ENCODE assay signal across 1 cellular context in the genomic region with DNA sequence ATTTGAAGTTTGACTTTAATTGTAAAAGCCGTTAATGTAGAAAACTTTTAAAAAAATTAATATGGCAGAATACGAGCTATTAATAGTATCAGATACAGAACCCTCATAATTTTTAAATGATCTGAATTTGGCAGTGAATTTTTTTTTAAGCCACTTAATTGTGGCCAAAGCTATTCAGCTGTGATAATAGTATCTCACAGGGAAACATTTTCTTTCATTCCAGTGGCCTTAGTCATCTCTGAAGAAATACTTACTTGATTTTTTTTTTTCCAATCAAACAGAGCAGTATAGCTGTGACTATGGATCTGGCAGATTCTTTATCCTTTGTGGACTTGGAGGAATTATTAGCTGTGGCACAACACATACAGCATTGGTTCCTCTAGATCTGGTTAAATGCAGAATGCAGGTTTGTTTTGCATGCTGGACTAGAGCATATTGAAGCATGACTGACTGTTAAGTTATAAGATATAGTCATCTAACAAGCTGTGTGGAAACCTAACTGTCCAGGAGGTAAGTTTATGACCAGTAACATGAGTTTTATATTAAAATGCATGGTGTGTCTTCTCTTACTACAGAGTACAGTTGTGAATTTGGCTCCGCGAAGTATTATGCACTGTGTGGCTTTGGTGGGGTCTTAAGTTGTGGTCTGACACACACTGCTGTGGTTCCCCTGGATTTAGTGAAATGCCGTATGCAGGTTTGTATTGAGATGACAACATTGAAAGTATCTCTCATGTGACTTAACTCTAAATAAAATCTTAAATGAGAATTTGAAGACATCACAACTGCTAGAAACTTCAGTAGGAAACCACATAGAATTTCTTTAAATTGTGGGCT.
TF ChIP-seq lines count a peak whose summit lies in the region.

No MANE protein-coding gene starts in this region.

TF ChIP-seq in HepG2, 621 proteins besides CTCF, POLR2A, EP300 and RAD21:
- TF ChIP-seq ZNF558 (CRISPR knock-in tag; IDR thresholded peaks at IDR 0.05; ENCODE audit: borderline replicate concordance) (0 out of 2 replicates have a peak, but pooled peaks have one; percentile 49), HDAC1 (CRISPR knock-in tag; IDR thresholded peaks at IDR 0.05) (0 out of 2 replicates have a peak, but pooled peaks have one; percentile 21), GTF2F1 (IDR thresholded peaks at IDR 0.05; ENCODE audit: low read length) (no peak), ZNF776 (CRISPR knock-in tag; IDR thresholded peaks at IDR 0.05) (no peak)
- TF ChIP-seq, protein P1, sequence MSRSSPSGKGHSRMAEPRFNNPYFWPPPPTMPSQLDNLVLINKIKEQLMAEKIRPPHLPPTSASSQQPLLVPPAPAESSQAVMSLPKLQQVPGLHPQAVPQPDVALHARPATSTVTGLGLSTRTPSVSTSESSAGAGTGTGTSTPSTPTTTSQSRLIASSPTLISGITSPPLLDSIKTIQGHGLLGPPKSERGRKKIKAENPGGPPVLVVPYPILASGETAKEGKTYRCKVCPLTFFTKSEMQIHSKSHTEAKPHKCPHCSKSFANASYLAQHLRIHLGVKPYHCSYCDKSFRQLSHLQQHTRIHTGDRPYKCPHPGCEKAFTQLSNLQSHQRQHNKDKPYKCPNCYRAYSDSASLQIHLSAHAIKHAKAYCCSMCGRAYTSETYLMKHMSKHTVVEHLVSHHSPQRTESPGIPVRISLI (CRISPR knock-in tag; IDR thresholded peaks at IDR 0.05; ENCODE audit: borderline replicate concordance) = 0 out of 2 replicates have a peak, but pooled peaks have one; percentile 29
